18 cellular contexts compared by ENCODE assay signal in genomic region chr20:33841439-33841799, GRCh38. TPM values are rescaled to one million over a fixed set of nuclear protein-coding genes. Genes with fewer than 3 reads are reported as not detected.
DNase-seq lines count a peak whose midpoint lies in the region; ATAC-seq, FAIRE-seq and TF ChIP-seq lines count a peak whose summit lies in the region.
"Had no signal": no experiment of that assay in that cellular context is flagged by ENCODE, and none has a peak within 500 bp of the region (broad histone marks: within the 10 kb centered on the region; RNA-seq: fewer than 3 reads in every experiment).

No MANE protein-coding gene starts in this region.

- no peaks in the 10 kb centered on the region for H3K36me3 ChIP-seq in KOPT-K1 (ENCODE audit: insufficient read depth, low read length)

- no peak overlapping the region for H3K4me3 Mint-ChIP-seq in activated naive CD4-positive, alpha-beta T cell treated with anti-CD3 and anti-CD28 coated beads, Interleukin-2, amount 50 U/mL, for 24 hours
- peak overlapping the region; percentile 8 for H3K4me3 Mint-ChIP-seq in activated T-helper 17 cell treated with anti-CD3 and anti-CD28 coated beads, Interleukin-2, amount 50 U/mL, for 72 hours
- no peak overlapping the region for H3K4me3 Mint-ChIP-seq in stimulated activated effector memory CD8-positive, alpha-beta T cell treated with anti-CD3 and anti-CD28 coated beads, Interleukin-12 subunit alpha, Interleukin-12 subunit beta, amount 100 ng/mL, for 72 hours
- no peak overlapping the region for H3K4me3 Mint-ChIP-seq in effector memory CD8-positive, alpha-beta T cell
- H3K4me3 Mint-ChIP-seq: HFFc6 had no signal

- peak overlapping the region; percentile 73 for H3K27ac Mint-ChIP-seq in activated naive CD4-positive, alpha-beta T cell treated with anti-CD3 and anti-CD28 coated beads, Interleukin-2, amount 50 U/mL, for 24 hours
- peak overlapping the region; percentile 57 for H3K27ac Mint-ChIP-seq in activated T-helper 17 cell treated with anti-CD3 and anti-CD28 coated beads, Interleukin-2, amount 50 U/mL, for 72 hours
- H3K27ac Mint-ChIP-seq in stimulated activated effector memory CD8-positive, alpha-beta T cell treated with anti-CD3 and anti-CD28 coated beads, Interleukin-12 subunit alpha, Interleukin-12 subunit beta, amount 100 ng/mL, for 72 hours = peak overlapping the region; percentile 29
- peak overlapping the region in 1 of 2 donors; percentile 71 for H3K27ac Mint-ChIP-seq in effector memory CD8-positive, alpha-beta T cell
- H3K27ac Mint-ChIP-seq: HFFc6 had no signal

- peak overlapping the region; percentile 66 for H3K27ac ChIP-seq in KOPT-K1 (ENCODE audit: low read depth, low read length, poor library complexity, severe bottlenecking)

- FAIRE-seq in GM12892 (lab: Jason Lieb, UNC) = no peak
- FAIRE-seq: H1 had no signal

- no peak for DNase-seq in activated naive CD4-positive, alpha-beta T cell treated with Interleukin-2 at 50 U/mL for 16 hours
- DNase-seq in stimulated activated effector memory CD8-positive, alpha-beta T cell treated with anti-CD3 and anti-CD28 coated beads, Interleukin-12 subunit alpha, Interleukin-12 subunit beta, amount 100 ng/mL, for 72 hours (ENCODE audit: low spot score in 2 of 2) = no peak
- DNase-seq in GM12892 (ENCODE audit: insufficient read length) = no peak
- DNase-seq in effector memory CD8-positive, alpha-beta T cell = no peak
- DNase-seq: DND-41, GF-D8, HFFc6, Karpas-422, NCI-H1930, NCI-H2171, NCI-H774 had no signal

- H3K36me3 Mint-ChIP-seq in activated naive CD4-positive, alpha-beta T cell treated with anti-CD3 and anti-CD28 coated beads, Interleukin-2, amount 50 U/mL, for 24 hours = peaks cover 2% of the 10 kb centered on the region
- H3K36me3 Mint-ChIP-seq in activated T-helper 17 cell treated with anti-CD3 and anti-CD28 coated beads, Interleukin-2, amount 50 U/mL, for 72 hours (ENCODE audit: low read depth) = peaks cover 23% of the 10 kb centered on the region
- H3K36me3 Mint-ChIP-seq in stimulated activated effector memory CD8-positive, alpha-beta T cell treated with anti-CD3 and anti-CD28 coated beads, Interleukin-12 subunit alpha, Interleukin-12 subunit beta, amount 100 ng/mL, for 72 hours = peaks cover 15% of the 10 kb centered on the region
- H3K36me3 Mint-ChIP-seq in effector memory CD8-positive, alpha-beta T cell (ENCODE audit: insufficient read depth) = peaks cover 7% of the 10 kb centered on the region

- TF ChIP-seq POLR2A in GM12892 (IDR thresholded peaks at IDR 0.05; ENCODE audit: low read depth, low read length) = no peak

- no peaks in the 10 kb centered on the region for H3K9me3 Mint-ChIP-seq in activated naive CD4-positive, alpha-beta T cell treated with anti-CD3 and anti-CD28 coated beads, Interleukin-2, amount 50 U/mL, for 24 hours
- H3K9me3 Mint-ChIP-seq in activated T-helper 17 cell treated with anti-CD3 and anti-CD28 coated beads, Interleukin-2, amount 50 U/mL, for 72 hours = no peaks in the 10 kb centered on the region
- no peaks in the 10 kb centered on the region for H3K9me3 Mint-ChIP-seq in stimulated activated effector memory CD8-positive, alpha-beta T cell treated with anti-CD3 and anti-CD28 coated beads, Interleukin-12 subunit alpha, Interleukin-12 subunit beta, amount 100 ng/mL, for 72 hours
- H3K9me3 Mint-ChIP-seq in effector memory CD8-positive, alpha-beta T cell = no peaks in the 10 kb centered on the region
- H3K9me3 Mint-ChIP-seq: HFFc6 had no signal

- no peak for ATAC-seq in activated T-helper 17 cell treated with anti-CD3 and anti-CD28 coated beads, Interleukin-2, amount 50 U/mL, for 72 hours (replicated peaks)
- no peak for ATAC-seq in stimulated activated effector memory CD8-positive, alpha-beta T cell treated with anti-CD3 and anti-CD28 coated beads, Interleukin-12 subunit alpha, Interleukin-12 subunit beta, amount 100 ng/mL, for 72 hours
- no peak for ATAC-seq in GM18858 (IDR thresholded peaks at IDR 0.05; ENCODE audit: unreplicated experiment)
- ATAC-seq in effector memory CD8-positive, alpha-beta T cell (replicated peaks) = no peak
- ATAC-seq: Panc1, Right ventricle myocardium inferior had no signal

- H3K9me3 ChIP-seq in KOPT-K1 (ENCODE audit: insufficient read depth, low read length, poor library complexity, severe bottlenecking) = no peaks in the 10 kb centered on the region

- H3K4me1 Mint-ChIP-seq in activated naive CD4-positive, alpha-beta T cell treated with anti-CD3 and anti-CD28 coated beads, Interleukin-2, amount 50 U/mL, for 24 hours = peaks cover 91% of the 10 kb centered on the region
- peaks cover 67% of the 10 kb centered on the region for H3K4me1 Mint-ChIP-seq in activated T-helper 17 cell treated with anti-CD3 and anti-CD28 coated beads, Interleukin-2, amount 50 U/mL, for 72 hours
- peaks cover 88% of the 10 kb centered on the region for H3K4me1 Mint-ChIP-seq in stimulated activated effector memory CD8-positive, alpha-beta T cell treated with anti-CD3 and anti-CD28 coated beads, Interleukin-12 subunit alpha, Interleukin-12 subunit beta, amount 100 ng/mL, for 72 hours
- peaks cover 77 to 84% of the 10 kb centered on the region in 2 donors for H3K4me1 Mint-ChIP-seq in effector memory CD8-positive, alpha-beta T cell (ENCODE audit: low read depth in 2 of 2)

- H3K27me3 Mint-ChIP-seq in activated naive CD4-positive, alpha-beta T cell treated with anti-CD3 and anti-CD28 coated beads, Interleukin-2, amount 50 U/mL, for 24 hours = no peaks in the 10 kb centered on the region
- H3K27me3 Mint-ChIP-seq in activated T-helper 17 cell treated with anti-CD3 and anti-CD28 coated beads, Interleukin-2, amount 50 U/mL, for 72 hours = no peaks in the 10 kb centered on the region
- no peaks in the 10 kb centered on the region for H3K27me3 Mint-ChIP-seq in effector memory CD8-positive, alpha-beta T cell

RNA-seq across cellular contexts. Expression of gene CHMP4B, which starts 30.3 kb away (rescaled TPM):
- 10 to 100 TPM; 57.6 to 63.5 TPM for total RNA-seq in activated T-helper 17 cell treated with anti-CD3 and anti-CD28 coated beads, Interleukin-2, amount 50 U/mL, for 72 hours
- 62.7 TPM for polyA plus RNA-seq in GM12892 (2012; ENCODE audit: missing spikeins)
